Comparison of ENCODE assay signal across 9 cellular contexts in the genomic region with DNA sequence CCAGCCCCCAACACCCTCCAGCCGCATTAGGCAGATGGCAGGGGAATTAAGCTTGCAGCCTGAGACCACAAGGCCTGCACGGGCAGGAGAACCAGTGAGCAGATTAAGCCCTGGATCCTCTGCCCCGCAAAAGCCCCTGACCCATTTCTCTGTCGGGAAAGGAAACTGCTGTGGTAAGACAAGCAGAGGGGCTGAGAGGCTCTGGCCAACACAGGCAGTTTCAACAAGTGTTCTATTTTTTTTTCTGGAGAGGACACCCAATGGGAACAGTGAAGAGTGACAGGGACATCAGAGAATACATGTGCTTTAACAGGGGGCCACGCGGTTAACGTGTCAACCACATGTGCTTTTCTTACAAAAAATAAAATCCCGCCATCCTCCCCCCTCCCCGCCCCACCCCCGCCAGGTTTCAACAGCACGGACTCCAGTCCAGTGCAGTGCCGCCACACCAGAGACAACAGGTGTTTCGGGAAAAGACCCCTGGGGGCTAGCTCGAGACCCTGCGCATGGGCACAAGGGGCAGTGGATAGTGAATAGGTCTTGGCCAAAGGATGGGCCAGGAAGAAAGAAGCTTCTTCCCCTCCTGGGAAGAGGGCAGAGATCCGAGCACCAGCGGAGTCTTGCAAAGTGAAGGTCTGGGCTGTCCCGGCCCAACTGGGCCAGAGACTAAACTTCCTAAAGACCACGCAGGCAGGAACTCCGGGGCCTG. TPM values are rescaled to one million over a fixed set of nuclear protein-coding genes. Genes with fewer than 3 reads are reported as not detected.
A peak's percentile ranks its signal among the peaks of the same experiment; 100 is the strongest.
DNase-seq lines count a peak whose midpoint lies in the region; ATAC-seq and TF ChIP-seq lines count a peak whose summit lies in the region.
"Had no signal": no experiment of that assay in that cellular context is flagged by ENCODE, and none has a peak within 500 bp of the region (broad histone marks: within the 10 kb centered on the region; RNA-seq: fewer than 3 reads in every experiment).

No MANE protein-coding gene starts in this region.

- H3K4me1 ChIP-seq in osteoblast (ENCODE audit: insufficient read depth, low read length) = peaks cover 28% of the 10 kb centered on the region

- H3K27me3 ChIP-seq in osteoblast (ENCODE audit: insufficient read depth, low read length) = peaks cover 3% of the 10 kb centered on the region

- H4K20me1 ChIP-seq in osteoblast (ENCODE audit: insufficient read depth, low read length) = no peaks in the 10 kb centered on the region

- DNase-seq in DMS 273 (lab: John Stamatoyannopoulos, UW; ENCODE audit: unreplicated experiment) (peak; percentile 82), MV-4-11 (lab: John Stamatoyannopoulos, UW) (peak; percentile 30), foreskin fibroblast (peak in 1 of 2 donors; percentile 44), osteoblast (ENCODE audit: insufficient read length, low spot score, missing footprints) (no peak), DMS79 (lab: John Stamatoyannopoulos, UW) (no peak), NCI-H187 (lab: John Stamatoyannopoulos, UW) (no peak)
- peak; percentile 62 to 65 for DNase-seq in activated T-cell treated with anti-CD3 and anti-CD28 coated beads, Interleukin-2, amount 50 U/mL, for 48 hours

- peaks cover 37% of the 10 kb centered on the region for H3K79me2 ChIP-seq in osteoblast (ENCODE audit: insufficient read depth, low read length)

- H3K4me2 ChIP-seq in osteoblast (ENCODE audit: insufficient read depth, low read length) = peak overlapping the region; percentile 89

- ATAC-seq in GM21619 (IDR thresholded peaks at IDR 0.05; ENCODE audit: unreplicated experiment) = peak; percentile 13

- H3K36me3 ChIP-seq in osteoblast (ENCODE audit: insufficient read depth, low read length) = no peaks in the 10 kb centered on the region

- H3K27ac ChIP-seq in osteoblast (ENCODE audit: low read depth, low read length) = peak overlapping the region; percentile 83

- no peaks in the 10 kb centered on the region for H3K9me3 ChIP-seq in osteoblast (ENCODE audit: low read depth, low read length)

- H3K4me3 ChIP-seq in foreskin fibroblast (ENCODE audit: low read depth in 1 of 2, low read length in 2 of 2) (peak overlapping the region; percentile 87 to 89), osteoblast (ENCODE audit: insufficient read depth, low read length) (peak overlapping the region; percentile 94)

- H2AFZ ChIP-seq in osteoblast (ENCODE audit: low read length) = peak overlapping the region; percentile 97

- no peak for TF ChIP-seq CTCF in foreskin fibroblast (IDR thresholded peaks at IDR 0.05; ENCODE audit: low read depth, low read length)
- no peak for TF ChIP-seq CTCF in osteoblast (IDR thresholded peaks at IDR 0.05; ENCODE audit: extremely low read depth, low read depth, low read length)

RNA-seq across cellular contexts. Expression of gene FYCO1, which starts 0.8 kb away (rescaled TPM):
- total RNA-seq in osteoblast = 22.7 and 25.0 TPM in 2 replicates

RNA-seq across cellular contexts. Expression of gene XCR1, which starts 32.5 kb away (rescaled TPM):
- not detected in 2 replicates for total RNA-seq in osteoblast
- total RNA-seq: T-helper 2 cell treated with Interferon-gamma antibody and Interleukin-4, amounts not matched to agents 100 ng/mL and 5 ng/mL, for 36 hours had no signal

RNA-seq across cellular contexts. Expression of gene CXCR6, which starts 51.6 kb away (rescaled TPM):
- not detected in 2 replicates for total RNA-seq in osteoblast

Comparison
In these comparisons a context has a peak if more than half of its experiments do, and no peak if none do; other contexts are left out.
1. DNase-seq: peak in DMS 273 (single experiment), MV-4-11 (single experiment) and activated T-cell treated with anti-CD3 and anti-CD28 coated beads, Interleukin-2, amount 50 U/mL, for 48 hours (2 of 2); none in osteoblast (single experiment), DMS79 (single experiment) and NCI-H187 (0 of 2).